Comparison of ENCODE assay signal across 22 cellular contexts in the genomic region with DNA sequence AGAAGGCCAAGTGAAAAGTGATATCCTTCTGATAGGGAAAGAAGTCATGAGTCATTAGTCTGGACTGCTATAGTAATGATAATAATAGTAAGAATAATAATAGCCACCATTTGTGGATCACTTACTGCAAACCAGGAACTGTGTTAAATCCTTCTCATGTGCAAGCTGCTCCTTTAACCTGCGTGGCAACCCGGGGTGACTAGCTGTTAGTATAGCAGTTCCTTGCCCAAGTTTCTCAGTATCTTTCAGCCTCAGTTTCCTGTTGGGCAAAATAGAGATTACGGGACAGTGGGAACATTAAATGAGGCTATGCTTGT.
DNase-seq lines count a peak whose midpoint lies in the region; ATAC-seq and TF ChIP-seq lines count a peak whose summit lies in the region.
"Had no signal": no experiment of that assay in that cellular context is flagged by ENCODE, and none has a peak within 500 bp of the region (broad histone marks: within the 10 kb centered on the region; RNA-seq: fewer than 3 reads in every experiment).

No MANE protein-coding gene starts in this region.

- ATAC-seq in left cardiac atrium (peak in 1 of 2 donors; percentile 35), Right ventricle myocardium inferior (no peak)
- ATAC-seq: A549; CD8-positive, alpha-beta T cell; stimulated activated naive B cell treated with anti-CD40 and anti-IgM and Interleukin-4, amounts not matched to agents 10 μg/mL and 1 μg/mL and 100 μg/mL, for 72 hours had no signal

- H3K4me1 Mint-ChIP-seq in CD14-positive monocyte: no peaks in the 10 kb centered on the region
- H3K4me1 Mint-ChIP-seq in T-helper 2 cell treated with Interferon-gamma antibody and Interleukin-4, amounts not matched to agents 5 μg/mL and 100 μg/mL, for 36 hours (ENCODE audit: low read depth): peaks cover 2% of the 10 kb centered on the region
- H3K4me1 Mint-ChIP-seq: activated CD4-positive, alpha-beta T cell treated with anti-CD3 and anti-CD28 coated beads, Interleukin-2, amount 10 ng/mL, durations not matched to agents 7 days and 5 days; mesothelial cell of epicardium had no signal

- H3K27me3 Mint-ChIP-seq in CD14-positive monocyte (ENCODE audit: low read depth in 3 of 3): peaks cover 0 to 5% (median 3%) of the 10 kb centered on the region in 3 donors
- H3K27me3 Mint-ChIP-seq in T-helper 2 cell treated with Interferon-gamma antibody and Interleukin-4, amounts not matched to agents 5 μg/mL and 100 μg/mL, for 36 hours (ENCODE audit: low read depth): peaks cover 5% of the 10 kb centered on the region

- H3K9me3 Mint-ChIP-seq in CD14-positive monocyte: peaks cover 0 to 6% (median 0%) of the 10 kb centered on the region in 7 donors
- H3K9me3 Mint-ChIP-seq in T-helper 2 cell treated with Interferon-gamma antibody and Interleukin-4, amounts not matched to agents 5 μg/mL and 100 μg/mL, for 36 hours: no peaks in the 10 kb centered on the region
- H3K9me3 Mint-ChIP-seq: activated CD4-positive, alpha-beta T cell treated with anti-CD3 and anti-CD28 coated beads, Interleukin-2, amount 10 ng/mL, durations not matched to agents 7 days and 5 days; CD8-positive, alpha-beta T cell; mesothelial cell of epicardium; stimulated activated naive B cell treated with anti-CD40 and anti-IgM and Interleukin-4, amounts not matched to agents 10 μg/mL and 1 μg/mL and 100 μg/mL, for 72 hours had no signal

- H3K4me3 ChIP-seq in cardiac fibroblast (replicated peaks in 1 of 2; ENCODE audit: low read depth in 2 of 2, low read length in 2 of 2) (no peak overlapping the region), HAP-1 (no peak overlapping the region)
- H3K4me3 ChIP-seq: A549, hepatocyte, thyroid gland had no signal

- intact Hi-C loops in left cardiac atrium (cut with DNase I) (no loop called here), Right ventricle myocardium inferior (cut with DNase I) (no loop called here), CD14-positive monocyte (cut with micrococcal nuclease) (no loop called here)

- TF ChIP-seq CTCF in cardiac fibroblast (IDR thresholded peaks at IDR 0.05; ENCODE audit: low read depth, low read length) (no peak), CD14-positive monocyte (IDR thresholded peaks at IDR 0.05) (no peak)

- no peaks in the 10 kb centered on the region for H3K36me3 ChIP-seq in HAP-1 (replicated peaks)
- H3K36me3 ChIP-seq: thyroid gland had no signal

- no peaks in the 10 kb centered on the region for H3K36me3 Mint-ChIP-seq in CD14-positive monocyte
- H3K36me3 Mint-ChIP-seq in T-helper 2 cell treated with Interferon-gamma antibody and Interleukin-4, amounts not matched to agents 5 μg/mL and 100 μg/mL, for 36 hours (ENCODE audit: low read depth): no peaks in the 10 kb centered on the region
- H3K36me3 Mint-ChIP-seq: CD8-positive, alpha-beta T cell; mesothelial cell of epicardium; stimulated activated naive B cell treated with anti-CD40 and anti-IgM and Interleukin-4, amounts not matched to agents 10 μg/mL and 1 μg/mL and 100 μg/mL, for 72 hours had no signal

- H3K4me3 Mint-ChIP-seq in CD14-positive monocyte: no peak overlapping the region
- no peak overlapping the region for H3K4me3 Mint-ChIP-seq in T-helper 2 cell treated with Interferon-gamma antibody and Interleukin-4, amounts not matched to agents 5 μg/mL and 100 μg/mL, for 36 hours
- H3K4me3 Mint-ChIP-seq: activated CD4-positive, alpha-beta T cell treated with anti-CD3 and anti-CD28 coated beads, Interleukin-2, amount 10 ng/mL, durations not matched to agents 7 days and 5 days; CD8-positive, alpha-beta T cell; mesothelial cell of epicardium; stimulated activated naive B cell treated with anti-CD40 and anti-IgM and Interleukin-4, amounts not matched to agents 10 μg/mL and 1 μg/mL and 100 μg/mL, for 72 hours had no signal

- in situ Hi-C loops in HAP-1 (cut with MboI; ENCODE audit: low sequenced_read_pairs): no loop called here

- H3K27me3 ChIP-seq in HAP-1 (ENCODE audit: low read depth): no peaks in the 10 kb centered on the region
- H3K27me3 ChIP-seq: hepatocyte, thyroid gland had no signal

- no peak overlapping the region for H3K27ac Mint-ChIP-seq in CD14-positive monocyte
- H3K27ac Mint-ChIP-seq in T-helper 2 cell treated with Interferon-gamma antibody and Interleukin-4, amounts not matched to agents 5 μg/mL and 100 μg/mL, for 36 hours: no peak overlapping the region
- H3K27ac Mint-ChIP-seq: activated CD4-positive, alpha-beta T cell treated with anti-CD3 and anti-CD28 coated beads, Interleukin-2, amount 10 ng/mL, durations not matched to agents 7 days and 5 days; CD8-positive, alpha-beta T cell; mesothelial cell of epicardium; stimulated activated naive B cell treated with anti-CD40 and anti-IgM and Interleukin-4, amounts not matched to agents 10 μg/mL and 1 μg/mL and 100 μg/mL, for 72 hours had no signal

- no peaks in the 10 kb centered on the region for H3K4me1 ChIP-seq in HAP-1
- H3K4me1 ChIP-seq: A549 had no signal

- DNase-seq in left cardiac atrium (peak; percentile 32), Right ventricle myocardium inferior (ENCODE audit: missing footprints) (no peak), cardiac fibroblast (ENCODE audit: low read depth in 2 of 2) (peak; percentile 42 to 57), kidney tubule cell (ENCODE audit: low spot score) (peak; percentile 23), cerebellum (ENCODE audit: low spot score) (no peak), CD14-positive monocyte (ENCODE audit: low spot score) (no peak), HAP-1 (ENCODE audit: low spot score in 2 of 2) (no peak)
- DNase-seq in T-helper 2 cell treated with Interferon-gamma antibody and Interleukin-4, amounts not matched to agents 5 μg/mL and 100 μg/mL, for 36 hours (ENCODE audit: low spot score): no peak
- DNase-seq: activated CD4-positive, alpha-beta T cell treated with anti-CD3 and anti-CD28 coated beads, Interleukin-2, amount 10 ng/mL, durations not matched to agents 7 days and 5 days; activated CD8-positive, alpha-beta memory T cell treated with anti-CD3 and anti-CD28 coated beads, Interleukin-2, amount 50 U/mL, for 48 hours; activated gamma-delta T cell; CD8-positive, alpha-beta T cell; NCI-H1694 treated with DMSO at 0.1 percent for 48 hours; NCI-H226; NK-92 treated with Interleukin-12 subunit alpha and Interleukin-12 subunit beta, amount 100 ng/mL, for 24 hours; retina; stimulated activated CD4-positive, alpha-beta T cell treated with anti-CD3 and anti-CD28 coated beads, Interleukin-15, amount 100 ng/mL, for 24 hours; stimulated activated naive B cell treated with anti-CD40 and anti-IgM and Interleukin-4, amounts not matched to agents 10 μg/mL and 1 μg/mL and 100 μg/mL, for 72 hours; thyroid gland had no signal

- no peaks in the 10 kb centered on the region for H3K9me3 ChIP-seq in HAP-1
- H3K9me3 ChIP-seq: A549, thyroid gland had no signal

Comparison
In these comparisons a context has a peak if more than half of its experiments do, and no peak if none do; other contexts are left out.
1. DNase-seq: peak in left cardiac atrium (single experiment), cardiac fibroblast (2 of 2) and kidney tubule cell (single experiment); none in Right ventricle myocardium inferior (single experiment), cerebellum (single experiment), CD14-positive monocyte (single experiment), HAP-1 (0 of 2) and T-helper 2 cell treated with Interferon-gamma antibody and Interleukin-4, amounts not matched to agents 5 μg/mL and 100 μg/mL, for 36 hours (single experiment).